In genomic region chr10:110211455-110211843, GRCh38 we compare ENCODE assay signal across 8 cellular contexts. TPM values are rescaled to one million over a fixed set of nuclear protein-coding genes. Genes with fewer than 3 reads are reported as not detected.
DNase-seq lines count a peak whose midpoint lies in the region; ATAC-seq, FAIRE-seq and TF ChIP-seq lines count a peak whose summit lies in the region.

No MANE protein-coding gene starts in this region.

- DNase-seq in activated CD4-positive, alpha-beta T cell treated with anti-CD3 and anti-CD28 coated beads for 36 hours, result no peak
- DNase-seq in activated CD4-positive, alpha-beta T cell treated with anti-CD3 and anti-CD28 coated beads for 48 hours, result no peak
- no peak for DNase-seq in astrocyte (ENCODE audit: low read depth)
- DNase-seq in thoracic aorta (ENCODE audit: low spot score), result no peak
- no peak for DNase-seq in SK-N-DZ (ENCODE audit: low spot score)
- DNase-seq in medulla oblongata (ENCODE audit: extremely low spot score), result no peak
- no peak for DNase-seq in lower leg skin (ENCODE audit: low spot score in 2 of 2)

- peaks cover 5% of the 10 kb centered on the region for H3K4me1 ChIP-seq in astrocyte (ENCODE audit: insufficient read depth, low read length)
- H3K4me1 ChIP-seq in thoracic aorta (ENCODE audit: control insufficient read depth in 1 of 2, low read depth in 2 of 2), result peaks cover 23 to 58% of the 10 kb centered on the region in 2 donors

- H3K4me3 ChIP-seq in astrocyte (ENCODE audit: insufficient read depth, low read depth, low read length) (peak overlapping the region; percentile 68), thoracic aorta (peak overlapping the region; percentile 93), lower leg skin (ENCODE audit: low read depth, poor library complexity, severe bottlenecking) (no peak overlapping the region)

- H3K27ac Mint-ChIP-seq in activated CD4-positive, alpha-beta T cell treated with anti-CD3 and anti-CD28 coated beads for 36 hours, result peak overlapping the region; percentile 96
- peak overlapping the region; percentile 97 for H3K27ac Mint-ChIP-seq in astrocyte (ENCODE audit: unreplicated experiment)

- H3K27me3 ChIP-seq in astrocyte (ENCODE audit: insufficient read depth, low read length), result peaks cover 3% of the 10 kb centered on the region
- H3K27me3 ChIP-seq in layer of hippocampus (ENCODE audit: control insufficient read depth, insufficient read depth, low read length), result no peaks in the 10 kb centered on the region
- H3K27me3 ChIP-seq in thoracic aorta (replicated peaks; ENCODE audit: insufficient read depth), result no peaks in the 10 kb centered on the region

- peaks cover 3% of the 10 kb centered on the region for H3K36me3 Mint-ChIP-seq in activated CD4-positive, alpha-beta T cell treated with anti-CD3 and anti-CD28 coated beads for 36 hours (ENCODE audit: low read depth)
- peaks cover 2% of the 10 kb centered on the region for H3K36me3 Mint-ChIP-seq in astrocyte (ENCODE audit: low read depth, unreplicated experiment)

- H3K9me3 ChIP-seq in astrocyte (ENCODE audit: insufficient read depth, low read depth, low read length), result no peaks in the 10 kb centered on the region
- H3K9me3 ChIP-seq in thoracic aorta, result no peaks in the 10 kb centered on the region

- peaks cover 51% of the 10 kb centered on the region for H3K4me1 Mint-ChIP-seq in activated CD4-positive, alpha-beta T cell treated with anti-CD3 and anti-CD28 coated beads for 36 hours
- peaks cover 20% of the 10 kb centered on the region for H3K4me1 Mint-ChIP-seq in astrocyte (ENCODE audit: low read depth, unreplicated experiment)

- H3K9me3 Mint-ChIP-seq in activated CD4-positive, alpha-beta T cell treated with anti-CD3 and anti-CD28 coated beads for 36 hours (ENCODE audit: low read depth), result no peaks in the 10 kb centered on the region
- H3K9me3 Mint-ChIP-seq in astrocyte (ENCODE audit: unreplicated experiment), result no peaks in the 10 kb centered on the region

- peaks cover 4% of the 10 kb centered on the region for H4K20me1 ChIP-seq in astrocyte (ENCODE audit: insufficient read depth, low read length)

- intact Hi-C loops in activated CD4-positive, alpha-beta T cell treated with anti-CD3 and anti-CD28 coated beads for 36 hours (cut with DNase I, micrococcal nuclease), result loop anchor here (1.0 to 5.0 kb wide), 9 partner anchors 10 to 706 kb away; partner anchors contain the start of genes BBIP1 (in 1 of the 2), DUSP5 (in 1 of the 2), PDCD4 (in 1 of the 2) and SHOC2 (in 1 of the 2)
- intact Hi-C loops in lower leg skin (cut with DNase I; ENCODE audit: low total_unique reads), result no loop called here

- no peak for TF ChIP-seq POLR2A in lower leg skin (IDR thresholded peaks at IDR 0.05)

- H3K79me2 ChIP-seq in astrocyte (ENCODE audit: insufficient read depth, low read length), result no peaks in the 10 kb centered on the region

- H2AFZ ChIP-seq in astrocyte (ENCODE audit: low read depth, low read length), result peak overlapping the region; percentile 75

- CTCF ChIA-PET in activated CD4-positive, alpha-beta T cell treated with anti-CD3 and anti-CD28 coated beads for 36 hours (lab: Charles Lee), result interaction anchor here (0.8 to 9.6 kb wide), 8 partner anchors 11 to 1206 kb away, joined by 3 to 154 read pairs (median 4); no protein-coding TSS in a partner anchor

- peak; percentile 0 for ATAC-seq in activated CD4-positive, alpha-beta T cell treated with anti-CD3 and anti-CD28 coated beads for 36 hours
- ATAC-seq in thoracic aorta (ENCODE audit: insufficient number of reproducible peaks, low FRiP score, low read depth), result no peak

- 2 to 3% methylated on average over 12 of the region's 12 CpGs for WGBS in lower leg skin, 2 donors

- peak overlapping the region; percentile 99 for H3K4me2 ChIP-seq in astrocyte (ENCODE audit: low read length)

- no peaks in the 10 kb centered on the region for H3K27me3 Mint-ChIP-seq in activated CD4-positive, alpha-beta T cell treated with anti-CD3 and anti-CD28 coated beads for 36 hours
- no peaks in the 10 kb centered on the region for H3K27me3 Mint-ChIP-seq in astrocyte (ENCODE audit: low read depth, unreplicated experiment)

- POLR2A ChIA-PET in activated CD4-positive, alpha-beta T cell treated with anti-CD3 and anti-CD28 coated beads for 36 hours (lab: Charles Lee), result interaction anchor here (0.7 to 3.7 kb wide), 5 partner anchors 10 to 150 kb away, joined by 3 to 65 read pairs (median 5); no protein-coding TSS in a partner anchor

- peak overlapping the region; percentile 73 for H3K9ac ChIP-seq in astrocyte (ENCODE audit: low read length)

- H3K27ac ChIP-seq in astrocyte (ENCODE audit: low read depth, low read length) (no peak overlapping the region), layer of hippocampus (ENCODE audit: low read depth, low read length) (peak overlapping the region; percentile 98), thoracic aorta (peak overlapping the region; percentile 99 to 100)

- H3K36me3 ChIP-seq in astrocyte (ENCODE audit: insufficient read depth, low read length) (no peaks in the 10 kb centered on the region), thoracic aorta (no peaks in the 10 kb centered on the region)

- H3K4me3 Mint-ChIP-seq in activated CD4-positive, alpha-beta T cell treated with anti-CD3 and anti-CD28 coated beads for 36 hours, result peak overlapping the region; percentile 86
- H3K4me3 Mint-ChIP-seq in astrocyte (ENCODE audit: unreplicated experiment), result peak overlapping the region; percentile 88

- FAIRE-seq in astrocyte (lab: Jason Lieb, UNC), result no peak

- no peak for TF ChIP-seq CTCF in astrocyte (IDR thresholded peaks at IDR 0.05; ENCODE audit: insufficient read depth, low read depth, low read length)
- no peak for TF ChIP-seq CTCF in thoracic aorta (IDR thresholded peaks at IDR 0.05)
- no peak for TF ChIP-seq CTCF in lower leg skin (IDR thresholded peaks at IDR 0.05)

RNA-seq across cellular contexts. Expression of gene MXI1, which starts 4.0 kb away (rescaled TPM):
- total RNA-seq in activated CD4-positive, alpha-beta T cell treated with anti-CD3 and anti-CD28 coated beads for 36 hours, result 10 to 100 TPM; 49.7 to 75.7 TPM
- 31.5 and 35.4 TPM in 2 replicates for total RNA-seq in astrocyte
- total RNA-seq in thoracic aorta, result 10 to 100 TPM; 87.7 to 92.8 TPM
- polyA plus RNA-seq in SK-N-DZ (2014; cell fraction: cytosol; rRNA removed), result 29.5 and 30.7 TPM in 2 replicates
- 18.9 and 23.2 TPM in 2 replicates for polyA plus RNA-seq in SK-N-DZ (2014; cell fraction: nucleus; rRNA removed)
- total RNA-seq in lower leg skin, result 100 to 1,000 TPM in 2 of 4 donors, 10 to 100 TPM in 2; 83.9 to 112 (median 99.3) TPM
